ENCODE assay signal across 1 cellular context in genomic region chr5:163760498-163760897, GRCh38.
TF ChIP-seq lines count a peak whose summit lies in the region.

No MANE protein-coding gene starts in this region.

TF ChIP-seq in IMR-90, 13 proteins besides CTCF, POLR2A, EP300 and RAD21:
- TF ChIP-seq ELK1 (IDR thresholded peaks at IDR 0.05; ENCODE audit: borderline replicate concordance, low read depth, low read length) (no peak), CHD1 (IDR thresholded peaks at IDR 0.05; ENCODE audit: low read depth, low read length) (no peak), MXI1 (IDR thresholded peaks at IDR 0.05; ENCODE audit: borderline replicate concordance, low read depth, low read length) (no peak), NFE2L2 (IDR thresholded peaks at IDR 0.05; ENCODE audit: low read depth, low read length) (peak; percentile 60; the same call in 1 of the 2 replicates), MAFK (IDR thresholded peaks at IDR 0.05; ENCODE audit: low read depth, low read length) (peak; percentile 23; the same call in 1 of the 2 replicates), SMC3 (IDR thresholded peaks at IDR 0.05; ENCODE audit: low read depth, low read length) (no peak), FOS (IDR thresholded peaks at IDR 0.05; ENCODE audit: low read depth, low read length) (peak; percentile 86), MAZ (IDR thresholded peaks at IDR 0.05; ENCODE audit: borderline replicate concordance, low read depth, low read length) (0 out of 2 replicates have a peak, but pooled peaks have one; percentile 11), CEBPB (IDR thresholded peaks at IDR 0.05; ENCODE audit: low read depth, low read length) (peak; percentile 100), RCOR1 (IDR thresholded peaks at IDR 0.05; ENCODE audit: insufficient replicate concordance, low read length) (no peak), USF2 (IDR thresholded peaks at IDR 0.05; ENCODE audit: low read depth, low read length) (no peak), RFX5 (IDR thresholded peaks at IDR 0.05; ENCODE audit: low read depth, low read length) (no peak), BHLHE40 (IDR thresholded peaks at IDR 0.05; ENCODE audit: low read depth, low read length) (0 out of 2 replicates have a peak, but pooled peaks have one; percentile 18)
